35 cellular contexts compared by ENCODE assay signal in the genomic region with DNA sequence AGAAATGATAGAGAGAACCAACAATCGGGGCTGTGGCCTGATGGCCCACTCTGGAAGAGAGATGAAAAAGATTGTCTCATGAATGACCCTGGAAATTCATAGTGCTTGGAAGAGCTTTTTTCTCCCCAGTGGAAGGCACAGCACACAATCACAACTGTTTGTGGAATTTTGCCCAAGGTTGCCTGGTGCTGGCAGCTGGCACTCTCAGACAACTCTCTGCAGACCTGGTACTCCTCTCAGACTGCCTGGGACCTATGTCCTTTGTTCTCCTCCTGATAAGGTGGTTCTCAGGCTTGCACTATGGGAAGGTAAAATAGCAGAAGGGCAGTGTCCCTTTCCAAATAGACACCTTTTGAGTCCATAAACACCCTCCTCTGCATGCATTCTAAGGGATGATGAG.
"Had no signal": no experiment of that assay in that cellular context is flagged by ENCODE, and none has a peak within 500 bp of the region (broad histone marks: within the 10 kb centered on the region; RNA-seq: fewer than 3 reads in every experiment).

No MANE protein-coding gene starts in this region.

- H3K4me3 Mint-ChIP-seq: activated B cell treated with CpG ODN at 0.5 μM for 24 hours; activated CD4-positive, alpha-beta memory T cell treated with anti-CD3 and anti-CD28 coated beads for 36 hours; activated CD4-positive, alpha-beta T cell treated with anti-CD3 and anti-CD28 coated beads, Interleukin-2, amount 10 ng/mL, durations not matched to agents 24 days and 14 days; activated CD8-positive, alpha-beta T cell treated with anti-CD3 and anti-CD28 coated beads for 36 hours; activated naive CD4-positive, alpha-beta T cell treated with anti-CD3 and anti-CD28 coated beads for 36 hours; activated naive CD8-positive, alpha-beta T cell treated with anti-CD3 and anti-CD28 coated beads for 36 hours; activated T-cell treated with anti-CD3 and anti-CD28 coated beads, Interleukin-2, amount 50 U/mL, for 4 hours; activated T-cell treated with anti-CD3 and anti-CD28 coated beads, Interleukin-2, amount 50 U/mL, for 72 hours; activated T-helper 1 cell treated with anti-CD3 and anti-CD28 coated beads, Interleukin-12 subunit alpha, Interleukin-12 subunit beta, Interleukin-2, Interleukin-4 antibody, amounts not matched to agents 30 ng/mL and 10 ng/mL and 1 ng/mL, durations not matched to agents 14 hours and 24 hours and 36 hours; activated T-helper 17 cell treated with anti-CD3 and anti-CD28 coated beads, Interleukin-2, amount 50 U/mL, for 72 hours; brain; T-helper 1 cell treated with Interleukin-12 subunit alpha and Interleukin-12 subunit beta and Interleukin-4 antibody, amounts not matched to agents 30 μg/mL and 1 μg/mL, for 36 hours; T-helper 2 cell treated with Interferon-gamma antibody and Interleukin-4, amounts not matched to agents 5 μg/mL and 100 μg/mL, for 36 hours had no signal

- H3K9me3 ChIP-seq: adrenal gland had no signal

- DNase-seq: activated B cell treated with CpG ODN at 0.5 μM for 24 hours; activated CD4-positive, alpha-beta memory T cell treated with anti-CD3 and anti-CD28 coated beads for 36 hours; activated CD4-positive, alpha-beta T cell treated with anti-CD3 and anti-CD28 coated beads for 4 hours; activated CD4-positive, alpha-beta T cell treated with anti-CD3 and anti-CD28 coated beads, Interleukin-2, amount 10 ng/mL, durations not matched to agents 24 days and 14 days; activated CD4-positive, alpha-beta T cell treated with anti-CD3 and anti-CD28 coated beads, Interleukin-2, amount 50 U/mL, for 1 hour; activated CD4-positive, alpha-beta T cell treated with anti-CD3 and anti-CD28 coated beads, Interleukin-2, amount 50 U/mL, for 4 hours; activated CD4-positive, CD25-positive, alpha-beta regulatory T cell treated with anti-CD3 and anti-CD28 coated beads, Interleukin-2, amount 50 U/mL, for 72 hours; activated CD8-positive, alpha-beta memory T cell treated with anti-CD3 and anti-CD28 coated beads, Interleukin-2, amount 50 U/mL, for 4 hours; activated CD8-positive, alpha-beta T cell treated with anti-CD3 and anti-CD28 coated beads for 36 hours; activated effector memory CD4-positive, alpha-beta T cell treated with anti-CD3 and anti-CD28 coated beads, Interleukin-2, amount 50 U/mL, for 16 hours; activated gamma-delta T cell treated with Interleukin-2 at 50 U/mL for 16 hours; activated naive CD4-positive, alpha-beta T cell; activated naive CD4-positive, alpha-beta T cell treated with anti-CD3 and anti-CD28 coated beads for 36 hours; activated naive CD4-positive, alpha-beta T cell treated with anti-CD3 and anti-CD28 coated beads, Interleukin-2, amount 50 U/mL, for 16 hours; activated naive CD8-positive, alpha-beta T cell treated with anti-CD3 and anti-CD28 coated beads for 36 hours; activated T-cell treated with anti-CD3 and anti-CD28 coated beads for 4 hours; activated T-cell treated with anti-CD3 and anti-CD28 coated beads, Interleukin-2, amount 50 U/mL, for 1 hour; activated T-cell treated with anti-CD3 and anti-CD28 coated beads, Interleukin-2, amount 50 U/mL, for 4 hours; activated T-cell treated with anti-CD3 and anti-CD28 coated beads, Interleukin-2, amount 50 U/mL, for 72 hours; amniotic stem cell; aorta; central memory CD4-positive, alpha-beta T cell; T-helper 1 cell; T-helper 2 cell; T-helper 9 cell had no signal

- H3K9me3 Mint-ChIP-seq: activated CD4-positive, alpha-beta memory T cell treated with anti-CD3 and anti-CD28 coated beads for 36 hours; activated CD4-positive, alpha-beta T cell treated with anti-CD3 and anti-CD28 coated beads, Interleukin-2, amount 10 ng/mL, durations not matched to agents 24 days and 14 days; activated CD8-positive, alpha-beta T cell treated with anti-CD3 and anti-CD28 coated beads for 36 hours; activated naive CD8-positive, alpha-beta T cell treated with anti-CD3 and anti-CD28 coated beads for 36 hours; activated T-cell treated with anti-CD3 and anti-CD28 coated beads, Interleukin-2, amount 50 U/mL, for 4 hours; activated T-helper 1 cell treated with anti-CD3 and anti-CD28 coated beads, Interleukin-12 subunit alpha, Interleukin-12 subunit beta, Interleukin-2, Interleukin-4 antibody, amounts not matched to agents 30 ng/mL and 10 ng/mL and 1 ng/mL, durations not matched to agents 14 hours and 24 hours and 36 hours; activated T-helper 17 cell treated with anti-CD3 and anti-CD28 coated beads, Interleukin-2, amount 50 U/mL, for 72 hours; T-helper 1 cell treated with Interleukin-12 subunit alpha and Interleukin-12 subunit beta and Interleukin-4 antibody, amounts not matched to agents 30 μg/mL and 1 μg/mL, for 36 hours; T-helper 2 cell treated with Interferon-gamma antibody and Interleukin-4, amounts not matched to agents 5 μg/mL and 100 μg/mL, for 36 hours had no signal

- H3K27ac Mint-ChIP-seq: activated B cell treated with CpG ODN at 0.5 μM for 24 hours; activated CD4-positive, alpha-beta memory T cell treated with anti-CD3 and anti-CD28 coated beads for 36 hours; activated CD4-positive, alpha-beta T cell treated with anti-CD3 and anti-CD28 coated beads, Interleukin-2, amount 10 ng/mL, durations not matched to agents 24 days and 14 days; activated CD8-positive, alpha-beta T cell treated with anti-CD3 and anti-CD28 coated beads for 36 hours; activated naive CD4-positive, alpha-beta T cell treated with anti-CD3 and anti-CD28 coated beads for 36 hours; activated naive CD8-positive, alpha-beta T cell treated with anti-CD3 and anti-CD28 coated beads for 36 hours; activated T-cell treated with anti-CD3 and anti-CD28 coated beads, Interleukin-2, amount 50 U/mL, for 72 hours; activated T-helper 1 cell treated with anti-CD3 and anti-CD28 coated beads, Interleukin-12 subunit alpha, Interleukin-12 subunit beta, Interleukin-2, Interleukin-4 antibody, amounts not matched to agents 30 ng/mL and 10 ng/mL and 1 ng/mL, durations not matched to agents 14 hours and 24 hours and 36 hours; activated T-helper 17 cell treated with anti-CD3 and anti-CD28 coated beads, Interleukin-2, amount 50 U/mL, for 72 hours; T-helper 1 cell treated with Interleukin-12 subunit alpha and Interleukin-12 subunit beta and Interleukin-4 antibody, amounts not matched to agents 30 μg/mL and 1 μg/mL, for 36 hours; T-helper 2 cell treated with Interferon-gamma antibody and Interleukin-4, amounts not matched to agents 5 μg/mL and 100 μg/mL, for 36 hours had no signal

- H3K4me1 ChIP-seq: adrenal gland had no signal

- H3K4me1 Mint-ChIP-seq: activated B cell treated with CpG ODN at 0.5 μM for 24 hours; activated CD4-positive, alpha-beta T cell treated with anti-CD3 and anti-CD28 coated beads, Interleukin-2, amount 10 ng/mL, durations not matched to agents 24 days and 14 days; activated naive CD8-positive, alpha-beta T cell treated with anti-CD3 and anti-CD28 coated beads for 36 hours; activated T-helper 17 cell treated with anti-CD3 and anti-CD28 coated beads, Interleukin-2, amount 50 U/mL, for 72 hours had no signal

- H3K4me3 ChIP-seq: adrenal gland had no signal

- H3K36me3 ChIP-seq: adrenal gland had no signal

- FAIRE-seq: astrocyte, TTC549 had no signal

- H3K36me3 Mint-ChIP-seq: activated CD4-positive, alpha-beta memory T cell treated with anti-CD3 and anti-CD28 coated beads for 36 hours; activated naive CD4-positive, alpha-beta T cell treated with anti-CD3 and anti-CD28 coated beads, Interleukin-2, amount 50 U/mL, for 72 hours; activated naive CD8-positive, alpha-beta T cell treated with anti-CD3 and anti-CD28 coated beads for 36 hours; brain had no signal

- H3K27ac ChIP-seq: adrenal gland, VCaP had no signal

- H3K27me3 Mint-ChIP-seq: activated B cell treated with CpG ODN at 0.5 μM for 24 hours had no signal

- H3K27me3 ChIP-seq: adrenal gland had no signal

- ATAC-seq: activated CD8-positive, alpha-beta T cell treated with anti-CD3 and anti-CD28 coated beads for 36 hours; activated naive CD4-positive, alpha-beta T cell treated with anti-CD3 and anti-CD28 coated beads, Interleukin-2, amount 50 U/mL, for 72 hours; activated T-cell treated with anti-CD3 and anti-CD28 coated beads, Interleukin-2, amount 50 U/mL, for 4 hours; activated T-cell treated with anti-CD3 and anti-CD28 coated beads, Interleukin-2, amount 50 U/mL, for 72 hours; activated T-helper 17 cell treated with anti-CD3 and anti-CD28 coated beads, Interleukin-2, amount 50 U/mL, for 72 hours had no signal
